In the genomic region with DNA sequence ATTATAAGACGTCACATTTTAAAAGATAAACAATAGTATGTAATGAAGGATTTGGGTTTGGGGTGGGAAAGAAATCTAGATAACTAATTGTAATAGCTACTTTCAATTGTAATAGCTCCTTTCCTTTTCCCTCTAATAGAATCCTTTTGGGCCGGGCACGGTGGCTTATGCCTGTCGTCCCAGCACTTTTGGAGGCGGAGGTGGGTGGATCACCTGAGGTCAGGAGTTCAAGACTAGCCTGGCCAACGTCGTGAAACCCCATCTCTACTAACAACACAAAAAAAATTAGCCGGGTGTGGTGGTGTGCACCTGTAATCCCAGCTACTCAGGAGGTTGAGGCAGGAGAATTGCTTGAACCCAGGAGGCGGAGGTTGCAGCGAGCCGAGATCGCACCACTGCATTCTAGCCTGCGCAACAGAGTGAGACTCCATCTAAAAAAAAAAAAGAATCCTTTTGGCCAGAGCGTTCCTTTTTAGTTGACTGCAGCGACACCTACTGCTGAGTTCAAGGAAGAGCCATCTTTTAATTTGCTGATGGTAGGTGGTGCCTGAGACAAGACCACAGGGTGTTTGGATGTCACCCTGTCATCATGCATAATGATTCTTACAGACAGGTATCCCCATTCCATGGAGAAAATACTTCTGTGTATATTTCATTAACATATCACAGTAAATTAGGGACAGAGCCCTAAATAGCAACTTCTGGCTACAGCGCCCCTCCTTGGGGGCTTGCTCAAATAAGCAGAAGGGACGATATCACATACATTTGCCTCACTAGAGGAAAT, we compare ENCODE assay signal across 9 cellular contexts.
DNase-seq lines count a peak whose midpoint lies in the region; ATAC-seq, FAIRE-seq and TF ChIP-seq lines count a peak whose summit lies in the region.
"Had no signal": no experiment of that assay in that cellular context is flagged by ENCODE, and none has a peak within 500 bp of the region (broad histone marks: within the 10 kb centered on the region; RNA-seq: fewer than 3 reads in every experiment).

No MANE protein-coding gene starts in this region.

- TF ChIP-seq CTCF in astrocyte (IDR thresholded peaks at IDR 0.05; ENCODE audit: insufficient read depth, low read depth, low read length), result peak; percentile 81

- H3K27me3 ChIP-seq in astrocyte (ENCODE audit: insufficient read depth, low read length), result no peaks in the 10 kb centered on the region
- peaks cover 2% of the 10 kb centered on the region for H3K27me3 ChIP-seq in skeletal muscle satellite cell (ENCODE audit: control insufficient read depth, insufficient read depth, low read length)

- no peaks in the 10 kb centered on the region for H3K27me3 Mint-ChIP-seq in astrocyte (ENCODE audit: low read depth, unreplicated experiment)

- H3K27ac ChIP-seq in astrocyte (ENCODE audit: low read depth, low read length), result no peak overlapping the region
- H3K27ac ChIP-seq: epithelial cell of prostate had no signal

- no peak for ATAC-seq in GM18520 (IDR thresholded peaks at IDR 0.05; ENCODE audit: unreplicated experiment)

- no peaks in the 10 kb centered on the region for H3K9me3 Mint-ChIP-seq in astrocyte (ENCODE audit: unreplicated experiment)

- H3K4me1 Mint-ChIP-seq in astrocyte (ENCODE audit: low read depth, unreplicated experiment), result peaks cover 4% of the 10 kb centered on the region

- H3K4me3 ChIP-seq in astrocyte (ENCODE audit: insufficient read depth, low read depth, low read length) (no peak overlapping the region), skeletal muscle satellite cell (ENCODE audit: low read length) (peak overlapping the region; percentile 24)

- H3K9ac ChIP-seq in astrocyte (ENCODE audit: low read length) (no peak overlapping the region), skeletal muscle satellite cell (ENCODE audit: low read depth, low read length) (no peak overlapping the region)

- FAIRE-seq in H54 (lab: Jason Lieb, UNC), result peak; percentile 36
- FAIRE-seq in astrocyte (lab: Jason Lieb, UNC), result peak; percentile 88

- H3K4me2 ChIP-seq in astrocyte (ENCODE audit: low read length) (peak overlapping the region; percentile 50), skeletal muscle satellite cell (ENCODE audit: low read length) (peak overlapping the region; percentile 42)

- H2AFZ ChIP-seq in astrocyte (ENCODE audit: low read depth, low read length), result no peak overlapping the region

- H3K4me3 Mint-ChIP-seq in astrocyte (ENCODE audit: unreplicated experiment), result no peak overlapping the region

- H3K36me3 Mint-ChIP-seq in astrocyte (ENCODE audit: low read depth, unreplicated experiment), result peaks cover 2% of the 10 kb centered on the region

- TF ChIP-seq POLR2A in H54 (IDR thresholded peaks at IDR 0.05; ENCODE audit: low read depth, low read length), result no peak

- no peaks in the 10 kb centered on the region for H3K9me3 ChIP-seq in astrocyte (ENCODE audit: insufficient read depth, low read depth, low read length)
- H3K9me3 ChIP-seq in skeletal muscle satellite cell (replicated peaks; ENCODE audit: low read length), result no peaks in the 10 kb centered on the region

- no peaks in the 10 kb centered on the region for H4K20me1 ChIP-seq in astrocyte (ENCODE audit: insufficient read depth, low read length)

- peaks cover 8% of the 10 kb centered on the region for H3K4me1 ChIP-seq in astrocyte (ENCODE audit: insufficient read depth, low read length)
- H3K4me1 ChIP-seq in skeletal muscle satellite cell (ENCODE audit: control insufficient read depth, insufficient read depth, low read length), result peaks cover 8% of the 10 kb centered on the region

- DNase-seq in G401 (ENCODE audit: low spot score) (peak; percentile 83), H54 (ENCODE audit: insufficient read length, low spot score) (peak; percentile 5), M059J (ENCODE audit: low read depth) (peak; percentile 68), RPMI7951 (ENCODE audit: low read depth) (peak; percentile 60), astrocyte (ENCODE audit: low read depth) (peak; percentile 49), iPS DF 19.7 (ENCODE audit: low read depth, low spot score) (peak; percentile 35)

- H3K27ac Mint-ChIP-seq in astrocyte (ENCODE audit: unreplicated experiment), result no peak overlapping the region

- H3K36me3 ChIP-seq in astrocyte (ENCODE audit: insufficient read depth, low read length) (no peaks in the 10 kb centered on the region), skeletal muscle satellite cell (ENCODE audit: insufficient read depth, low read length) (no peaks in the 10 kb centered on the region)

- H3K79me2 ChIP-seq in astrocyte (ENCODE audit: insufficient read depth, low read length), result no peaks in the 10 kb centered on the region

- in situ Hi-C loops in G401 (cut with HindIII; ENCODE audit: low sequenced_read_pairs), result no loop called here

Comparison
In these comparisons a context has a peak if more than half of its experiments do, and no peak if none do; other contexts are left out.
1. DNase-seq: peak in every context shown above with its lines; median percentile 83 in G401; 68 in M059J; 60 in RPMI7951; 49 in astrocyte; 35 in iPS DF 19.7; 5 in H54.